9 cellular contexts compared by ENCODE assay signal in genomic region chr1:31771891-31772668, GRCh38. TPM values are rescaled to one million over a fixed set of nuclear protein-coding genes. Genes with fewer than 3 reads are reported as not detected.
DNase-seq lines count a peak whose midpoint lies in the region; ATAC-seq, FAIRE-seq and TF ChIP-seq lines count a peak whose summit lies in the region.
"Had no signal": no experiment of that assay in that cellular context is flagged by ENCODE, and none has a peak within 500 bp of the region (broad histone marks: within the 10 kb centered on the region; RNA-seq: fewer than 3 reads in every experiment).

No MANE protein-coding gene starts in this region.

- peak overlapping the region; percentile 16 for H3K4me3 ChIP-seq in bronchial epithelial cell (ENCODE audit: low read depth, low read length)

- H3K27me3 Mint-ChIP-seq in naive B cell: peaks cover 44 to 58% (median 48%) of the 10 kb centered on the region in 3 donors
- H3K27me3 Mint-ChIP-seq in type B pancreatic cell: peaks cover 96% of the 10 kb centered on the region

- peak overlapping the region; percentile 76 to 98 (median 90) for H3K4me3 Mint-ChIP-seq in naive B cell
- H3K4me3 Mint-ChIP-seq in type B pancreatic cell: peak overlapping the region; percentile 89

- H3K4me1 Mint-ChIP-seq in naive B cell (peaks cover 32 to 47% (median 40%) of the 10 kb centered on the region in 3 donors), type B pancreatic cell (ENCODE audit: unreplicated experiment) (peaks cover 39% of the 10 kb centered on the region)

- peaks cover 13% of the 10 kb centered on the region for H3K27me3 ChIP-seq in bronchial epithelial cell (ENCODE audit: control insufficient read depth, insufficient read depth, low read length)

- ATAC-seq in naive B cell (ENCODE audit: low read depth in 2 of 2) (peak; percentile 45 to 51), GM21360 (IDR thresholded peaks at IDR 0.05; ENCODE audit: unreplicated experiment) (no peak), GM18861 (IDR thresholded peaks at IDR 0.05; ENCODE audit: unreplicated experiment) (no peak), HG02571 (IDR thresholded peaks at IDR 0.05; ENCODE audit: unreplicated experiment) (no peak)

- H3K36me3 ChIP-seq in bronchial epithelial cell (ENCODE audit: control insufficient read depth, insufficient read depth, low read length): no peaks in the 10 kb centered on the region

- peak; percentile 97 for FAIRE-seq in bronchial epithelial cell (lab: Jason Lieb, UNC)
- FAIRE-seq: A204.1 had no signal

- H3K9me3 Mint-ChIP-seq in naive B cell (no peaks in the 10 kb centered on the region), type B pancreatic cell (no peaks in the 10 kb centered on the region)

- TF ChIP-seq CTCF in bronchial epithelial cell (IDR thresholded peaks at IDR 0.05; ENCODE audit: insufficient read depth, low read length, severe bottlenecking) (peak; percentile 29), type B pancreatic cell (conservative IDR thresholded peaks at IDR 0.05) (peak; percentile 43)

- H3K27ac Mint-ChIP-seq in naive B cell: peak overlapping the region in 3 of 6 donors; percentile 35 to 91 (median 59)
- H3K27ac Mint-ChIP-seq in type B pancreatic cell: peak overlapping the region; percentile 71

- H3K36me3 Mint-ChIP-seq in naive B cell: peaks cover 0 to 15% of the 10 kb centered on the region in 2 donors
- peaks cover 4% of the 10 kb centered on the region for H3K36me3 Mint-ChIP-seq in type B pancreatic cell

- peak; percentile 51 for DNase-seq in NCI-H2227 (lab: John Stamatoyannopoulos, UW; ENCODE audit: unreplicated experiment)
- DNase-seq in NCI-H2227 treated with DMSO at 0.1 percent for 48 hours (lab: John Stamatoyannopoulos, UW): no peak
- peak; percentile 91 for DNase-seq in bronchial epithelial cell (ENCODE audit: low read depth)
- peak; percentile 25 for DNase-seq in naive B cell
- DNase-seq in type B pancreatic cell (ENCODE audit: extremely low spot score, unreplicated experiment): no peak

RNA-seq across cellular contexts. Expression of gene ADGRB2, which starts 7.9 kb away (rescaled TPM):
- total RNA-seq in bronchial epithelial cell (0.53 and 0.64 TPM in 2 replicates), type B pancreatic cell (ENCODE audit: low replicate concordance) (3.2 and 14.2 TPM in 2 replicates)
- not detected for polyA plus RNA-seq in naive B cell (ENCODE audit: low read depth in 6 of 6)

RNA-seq across cellular contexts. Expression of gene SPOCD1, which starts 43.7 kb away (rescaled TPM):
- total RNA-seq in bronchial epithelial cell: 1.1 and 4.9 TPM in 2 replicates
- polyA plus RNA-seq in naive B cell (ENCODE audit: low read depth in 6 of 6): under 1 TPM in 4 of 6 donors, not detected in 2; 0.23 to 0.38 (median 0.34) TPM
- 0.52 and 1.1 TPM in 2 replicates for total RNA-seq in type B pancreatic cell (ENCODE audit: low replicate concordance)

Comparison
In these comparisons a context has a peak if more than half of its experiments do, and no peak if none do; other contexts are left out.
1. DNase-seq: peak in NCI-H2227 (single experiment), bronchial epithelial cell (single experiment) and naive B cell (single experiment); none in NCI-H2227 treated with DMSO at 0.1 percent for 48 hours (single experiment) and type B pancreatic cell (single experiment).
2. ATAC-seq: peak in naive B cell (2 of 2); none in GM21360 (single experiment), GM18861 (single experiment) and HG02571 (single experiment).